ENCODE assay signal across 8 cellular contexts in the genomic region with DNA sequence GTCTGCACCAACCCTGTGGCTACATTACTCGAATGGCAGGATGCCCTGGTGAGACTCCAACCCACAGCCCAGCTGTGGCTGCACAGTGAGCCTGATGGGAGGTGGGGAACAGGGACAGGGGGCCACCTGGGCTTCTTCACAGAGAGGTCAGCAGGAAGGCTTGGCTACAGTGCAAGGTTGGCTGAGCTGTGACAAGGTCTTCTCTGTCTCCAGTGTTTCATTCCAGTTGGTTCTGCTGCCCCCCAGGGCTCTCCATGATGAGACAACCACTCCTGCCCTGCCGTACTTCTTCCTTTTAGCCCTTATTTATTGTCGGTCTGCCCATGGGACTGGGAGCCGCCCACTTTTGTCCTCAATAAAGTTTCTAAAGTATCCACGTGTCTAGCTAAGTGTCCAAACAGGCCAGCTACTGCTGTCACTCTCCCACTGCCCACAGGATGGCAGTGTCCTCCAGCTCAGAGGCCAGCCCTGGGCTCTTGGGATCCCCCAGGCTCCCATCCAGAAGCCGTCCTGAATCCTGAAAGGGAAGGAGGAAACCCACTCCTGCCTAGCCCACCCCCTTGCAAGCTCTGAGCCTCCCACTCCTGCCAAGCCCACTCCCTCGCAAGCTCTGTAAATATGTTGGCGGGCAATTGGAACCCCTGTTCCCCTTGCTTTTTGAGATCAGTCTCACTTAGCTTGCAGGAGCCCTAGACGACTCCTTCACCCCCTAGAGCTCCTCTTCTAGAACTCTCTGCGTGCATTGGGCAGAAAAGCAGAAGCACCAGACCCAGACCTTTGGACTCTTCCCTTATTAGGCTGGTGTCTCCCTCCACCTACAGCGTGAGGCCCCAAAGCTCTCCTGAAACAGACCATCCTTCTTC. TPM values are rescaled to one million over a fixed set of nuclear protein-coding genes. Genes with fewer than 3 reads are reported as not detected.
DNase-seq lines count a peak whose midpoint lies in the region; ATAC-seq and TF ChIP-seq lines count a peak whose summit lies in the region.

No MANE protein-coding gene starts in this region.

- H3K9me3 ChIP-seq in spleen = no peaks in the 10 kb centered on the region

- H3K27me3 ChIP-seq in brain microvascular endothelial cell (replicated peaks) (peaks cover 27% of the 10 kb centered on the region), spleen (replicated peaks in 1 of 7) (peaks cover 7 to 64% (median 43%) of the 10 kb centered on the region in 7 donors)

- H3K36me3 ChIP-seq in brain microvascular endothelial cell (replicated peaks) = no peaks in the 10 kb centered on the region
- H3K36me3 ChIP-seq in spleen = peaks cover 0 to 44% (median 0%) of the 10 kb centered on the region in 6 donors

- 57 to 73% (median 59%) methylated on average over 11 of the region's 11 CpGs for WGBS in spleen, 5 donors

- H3K4me3 ChIP-seq in brain microvascular endothelial cell (ENCODE audit: low read depth, low read length) = no peak overlapping the region
- no peak overlapping the region for H3K4me3 ChIP-seq in spleen

- TF ChIP-seq CTCF in brain microvascular endothelial cell (IDR thresholded peaks at IDR 0.05; ENCODE audit: low read depth, low read length, missing control alignments) (peak; percentile 94), spleen (IDR thresholded peaks at IDR 0.05 in 8 of 11, conservative IDR thresholded peaks at IDR 0.05 in 3 of 11) (peak in 9 of 11 experiments; percentile 15 to 76 (median 57))

- intact Hi-C loops in spleen (cut with DNase I; ENCODE audit: low total_unique reads) = no loop called here

- peak; percentile 16 for DNase-seq in SKM-1 treated with dmso at 0.1 percent for 144 hours (lab: John Stamatoyannopoulos, UW; ENCODE audit: unreplicated experiment)
- DNase-seq in SKM-1 (lab: John Stamatoyannopoulos, UW; ENCODE audit: unreplicated experiment) = no peak
- peak; percentile 52 for DNase-seq in NCI-H226
- peak; percentile 74 for DNase-seq in brain microvascular endothelial cell
- peak; percentile 92 for DNase-seq in islet precursor cell
- no peak for DNase-seq in spleen
- no peak for DNase-seq in activated gamma-delta T cell treated with Interleukin-2 at 50 U/mL for 16 hours

- in situ Hi-C loops in brain microvascular endothelial cell (cut with HindIII; ENCODE audit: low pct_ligation_motif_present, low sequenced_read_pairs) = no loop called here

- TF ChIP-seq POLR2A in spleen (IDR thresholded peaks at IDR 0.05) = no peak

- no peak for ATAC-seq in GM19455 (IDR thresholded peaks at IDR 0.05; ENCODE audit: unreplicated experiment)

- H3K4me1 ChIP-seq in spleen = peaks cover under 1 to 34% (median 15%) of the 10 kb centered on the region in 6 donors

- H3K27ac ChIP-seq in brain microvascular endothelial cell (no peak overlapping the region), spleen (no peak overlapping the region)

RNA-seq across cellular contexts. Expression of a gene that starts 5.4 kb away (rescaled TPM):
- total RNA-seq in spleen = not detected
- polyA plus RNA-seq in spleen = not detected

RNA-seq across cellular contexts. Expression of a gene that starts 8.5 kb away (rescaled TPM):
- 10 to 100 TPM in 1 of 7 donors, 1 to 10 TPM in 6; 2.5 to 11.9 (median 4.0) TPM for total RNA-seq in spleen
- 10 to 100 TPM in 1 of 3 donors, 1 to 10 TPM in 2; 3.2 to 10.8 (median 4.8) TPM for polyA plus RNA-seq in spleen

RNA-seq across cellular contexts. Expression of a gene that starts 15.1 kb away (rescaled TPM):
- 1 to 10 TPM in 2 of 7 donors, under 1 TPM in 5; 0.43 to 1.9 (median 0.89) TPM for total RNA-seq in spleen
- under 1 TPM; 0.10 to 0.48 (median 0.20) TPM for polyA plus RNA-seq in spleen

RNA-seq across cellular contexts. Expression of a gene that starts 35.7 kb away (rescaled TPM):
- 10 to 100 TPM; 15.8 to 27.0 (median 20.7) TPM for total RNA-seq in spleen
- polyA plus RNA-seq in spleen = 10 to 100 TPM in 1 of 3 donors, 1 to 10 TPM in 2; 7.1 to 10.1 (median 9.1) TPM

RNA-seq across cellular contexts. Expression of a gene that starts 36.6 kb away (rescaled TPM):
- total RNA-seq in spleen = 1 to 10 TPM in 3 of 7 donors, under 1 TPM in 4; 0.26 to 2.6 (median 0.98) TPM
- 1 to 10 TPM in 2 of 3 donors, under 1 TPM in 1; 0.67 to 3.0 (median 2.5) TPM for polyA plus RNA-seq in spleen

Comparison
In these comparisons a context has a peak if more than half of its experiments do, and no peak if none do; other contexts are left out.
1. DNase-seq: peak in SKM-1 treated with dmso at 0.1 percent for 144 hours (single experiment), NCI-H226 (single experiment), brain microvascular endothelial cell (single experiment) and islet precursor cell (single experiment); none in SKM-1 (single experiment), spleen (single experiment) and activated gamma-delta T cell treated with Interleukin-2 at 50 U/mL for 16 hours (single experiment).